ENCODE assay signal across 31 cellular contexts in genomic region chr14:31761325-31761724, GRCh38.
"Had no signal": no experiment of that assay in that cellular context is flagged by ENCODE, and none has a peak within 500 bp of the region (broad histone marks: within the 10 kb centered on the region; RNA-seq: fewer than 3 reads in every experiment).

No MANE protein-coding gene starts in this region.

- H3K4me3 ChIP-seq: neural progenitor cell, ovary, psoas muscle, skin epidermis, smooth muscle cell, spleen, suprapubic skin, testis, tibial artery, transverse colon, upper lobe of right lung, uterus had no signal

- H3K4me1 ChIP-seq: neural progenitor cell, parathyroid adenoma, psoas muscle, spleen, suprapubic skin, testis, tibial artery, upper lobe of right lung, uterus had no signal

- H3K4me3 Mint-ChIP-seq: natural killer cell; nephron; neural progenitor cell; stimulated activated memory B cell treated with anti-CD40 and anti-IgM and Interleukin-4, amounts not matched to agents 10 μg/mL and 1 μg/mL and 100 μg/mL, for 72 hours; stimulated activated naive CD8-positive, alpha-beta T cell treated with anti-CD3 and anti-CD28 coated beads, Interleukin-15, amount 100 ng/mL, for 72 hours; type B pancreatic cell had no signal

- ATAC-seq: natural killer cell; psoas muscle; right cardiac atrium; sciatic nerve; stimulated activated memory B cell treated with anti-CD40 and anti-IgM and Interleukin-4, amounts not matched to agents 10 μg/mL and 1 μg/mL and 100 μg/mL, for 72 hours; stimulated activated naive CD8-positive, alpha-beta T cell treated with anti-CD3 and anti-CD28 coated beads, Interleukin-15, amount 100 ng/mL, for 72 hours; stimulated activated naive CD8-positive, alpha-beta T cell treated with anti-CD3 and anti-CD28 coated beads, Interleukin-15, Interleukin-2, amounts not matched to agents 100 U/mL and 50 U/mL, for 24 hours; upper lobe of right lung had no signal

- H2AFZ ChIP-seq: neural progenitor cell, parathyroid adenoma had no signal

- H3K9ac ChIP-seq: neural progenitor cell, parathyroid adenoma had no signal

- H3K4me1 Mint-ChIP-seq: natural killer cell; nephron; neural progenitor cell; stimulated activated naive CD8-positive, alpha-beta T cell treated with anti-CD3 and anti-CD28 coated beads, Interleukin-15, amount 100 ng/mL, for 72 hours had no signal

- DNase-seq: natural killer cell; occipital lobe; ovary; posterior cingulate gyrus; psoas muscle; right cardiac atrium; spleen; stimulated activated CD4-positive, alpha-beta T cell treated with anti-CD3 and anti-CD28 coated beads, Interleukin-12 subunit alpha, Interleukin-12 subunit beta, amount 100 ng/mL, for 4 hours; stimulated activated CD4-positive, alpha-beta T cell treated with anti-CD3 and anti-CD28 coated beads, Interleukin-1b, Interleukin-23, amount 100 ng/mL, for 48 hours; stimulated activated CD4-positive, alpha-beta T cell treated with anti-CD3 and anti-CD28 coated beads, Interleukin-4, amount 100 ng/mL, for 1 hour; stimulated activated CD4-positive, alpha-beta T cell treated with anti-CD3 and anti-CD28 coated beads, Interleukin-4, amount 100 ng/mL, for 4 hours; stimulated activated CD8-positive, alpha-beta memory T cell treated with anti-CD3 and anti-CD28 coated beads, Interleukin-4, amount 100 ng/mL, for 48 hours; stimulated activated naive CD4-positive, alpha-beta T cell; stimulated activated naive CD8-positive, alpha-beta T cell treated with anti-CD3 and anti-CD28 coated beads, Interleukin-15, amount 100 ng/mL, for 72 hours; stimulated activated naive CD8-positive, alpha-beta T cell treated with anti-CD3 and anti-CD28 coated beads, Interleukin-15, Interleukin-2, amounts not matched to agents 100 U/mL and 50 U/mL, for 24 hours; substantia nigra; testis; tibial artery; transverse colon; upper lobe of right lung; uterus had no signal

- H3K27ac Mint-ChIP-seq: natural killer cell; nephron; neural progenitor cell; progenitor cell of endocrine pancreas; stimulated activated memory B cell treated with anti-CD40 and anti-IgM and Interleukin-4, amounts not matched to agents 10 μg/mL and 1 μg/mL and 100 μg/mL, for 72 hours; stimulated activated naive CD8-positive, alpha-beta T cell treated with anti-CD3 and anti-CD28 coated beads, Interleukin-15, amount 100 ng/mL, for 72 hours; type B pancreatic cell had no signal

- H3K4me2 ChIP-seq: neural progenitor cell, smooth muscle cell had no signal

- H3K27me3 Mint-ChIP-seq: progenitor cell of endocrine pancreas; stimulated activated memory B cell treated with anti-CD40 and anti-IgM and Interleukin-4, amounts not matched to agents 10 μg/mL and 1 μg/mL and 100 μg/mL, for 72 hours; stimulated activated naive CD8-positive, alpha-beta T cell treated with anti-CD3 and anti-CD28 coated beads, Interleukin-15, amount 100 ng/mL, for 72 hours; type B pancreatic cell had no signal

- H3K9me3 Mint-ChIP-seq: neural progenitor cell; stimulated activated memory B cell treated with anti-CD40 and anti-IgM and Interleukin-4, amounts not matched to agents 10 μg/mL and 1 μg/mL and 100 μg/mL, for 72 hours; type B pancreatic cell had no signal

- H3K79me2 ChIP-seq: parathyroid adenoma had no signal

- H3K27me3 ChIP-seq: neural progenitor cell, ovary, spleen, suprapubic skin, testis, tibial artery, transverse colon, upper lobe of right lung, uterus had no signal

- H3K36me3 Mint-ChIP-seq: neural progenitor cell, type B pancreatic cell had no signal

- H3K36me3 ChIP-seq: neural progenitor cell, ovary, spleen, suprapubic skin, tibial artery, transverse colon, upper lobe of right lung, uterus had no signal

- H3K9me3 ChIP-seq: ovary, psoas muscle, spleen, suprapubic skin, testis, tibial artery, transverse colon, upper lobe of right lung, uterus had no signal

- H3K27ac ChIP-seq: neural progenitor cell, ovary, parathyroid adenoma, psoas muscle, skin epidermis, spleen, suprapubic skin, testis, tibial artery, transverse colon, upper lobe of right lung, uterus had no signal
